Comparison of ENCODE assay signal across 1 cellular context in the genomic region with DNA sequence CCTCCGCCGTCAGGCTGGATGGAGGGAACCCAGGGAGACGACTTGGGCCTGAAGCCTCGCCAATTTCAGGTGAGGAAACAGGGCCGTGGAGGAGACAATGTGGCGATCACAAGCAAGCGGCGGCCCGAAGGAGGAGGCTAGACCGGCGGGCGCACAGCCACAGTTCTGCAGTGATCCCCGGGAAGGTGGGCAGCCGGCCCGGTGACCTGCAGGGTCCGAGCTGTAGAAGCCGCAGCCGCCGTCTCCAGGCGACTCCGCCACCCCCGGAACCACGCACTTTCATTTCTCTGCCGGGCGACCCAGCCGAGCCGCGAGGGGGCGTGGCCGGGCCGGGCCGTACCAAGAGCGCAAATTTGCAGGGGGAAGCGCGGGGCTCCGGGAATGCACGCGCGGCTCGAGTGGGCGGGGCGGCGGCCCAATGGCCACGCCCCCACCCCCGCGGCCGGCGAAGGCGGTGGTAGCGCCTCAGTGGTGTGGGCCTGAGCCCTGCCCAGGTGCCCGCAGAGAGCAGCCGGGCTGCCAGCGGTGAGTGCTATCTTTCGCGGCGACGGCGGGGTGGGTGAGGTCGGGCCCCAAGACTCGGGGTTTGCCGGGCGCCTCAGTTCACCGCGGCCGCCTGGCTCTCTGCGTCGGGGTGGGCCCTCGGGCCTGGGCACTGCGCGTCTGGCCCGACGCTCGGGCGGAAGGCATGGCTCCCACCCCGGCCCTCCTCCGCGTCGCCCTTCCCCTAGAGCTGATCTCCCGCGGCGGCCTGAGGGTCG.
A peak's percentile ranks its signal among the peaks of the same experiment; 100 is the strongest.
TF ChIP-seq lines count a peak whose summit lies in the region.

POR (plus strand) TSS at position 501 of the 761 bp plus-strand sequence. CDS start 38,847 bp downstream, outside the sequence.

TF ChIP-seq in HepG2, 621 proteins besides CTCF, POLR2A, EP300 and RAD21 (continued from another document and continues in another):
- TF ChIP-seq AKNA (CRISPR knock-in tag; IDR thresholded peaks at IDR 0.05; ENCODE audit: borderline replicate concordance) (peak; percentile 20; the same call in 1 of the 2 replicates), NFAT5 (CRISPR knock-in tag; IDR thresholded peaks at IDR 0.05) (peak; percentile 13; the same call in 1 of the 2 replicates), GATA4 (IDR thresholded peaks at IDR 0.05; ENCODE audit: borderline replicate concordance, low read depth) (peak; percentile 76), HNRNPH1 (optimal IDR thresholded peaks at IDR 0.05; ENCODE audit: low read depth, low read length) (no peak), BCL6 (CRISPR knock-in tag; IDR thresholded peaks at IDR 0.05) (0 out of 2 replicates have a peak, but pooled peaks have one; percentile 41), ZBTB38 (CRISPR knock-in tag; IDR thresholded peaks at IDR 0.05) (peak; percentile 81), TBL1XR1 (IDR thresholded peaks at IDR 0.05; ENCODE audit: borderline replicate concordance, low read length, partially characterized antibody) (peak; percentile 87), PITX1 (CRISPR knock-in tag; IDR thresholded peaks at IDR 0.05) (no peak), CHCHD3 (CRISPR knock-in tag; IDR thresholded peaks at IDR 0.05) (no peak; the same call in 1 of the 2 replicates), GPN1 (CRISPR knock-in tag; IDR thresholded peaks at IDR 0.05; ENCODE audit: borderline replicate concordance) (no peak), NR1H2 (CRISPR knock-in tag; IDR thresholded peaks at IDR 0.05; ENCODE audit: borderline replicate concordance, low read depth) (no peak), ZNF547 (CRISPR knock-in tag; IDR thresholded peaks at IDR 0.05) (peak; percentile 89), ZNF318 (CRISPR knock-in tag; IDR thresholded peaks at IDR 0.05) (no peak), ZNF382 (CRISPR knock-in tag; IDR thresholded peaks at IDR 0.05; ENCODE audit: borderline replicate concordance) (no peak), EEA1 (CRISPR knock-in tag; IDR thresholded peaks at IDR 0.05; ENCODE audit: borderline replicate concordance) (0 out of 2 replicates have a peak, but pooled peaks have one; percentile 20), BCL3 (CRISPR knock-in tag; IDR thresholded peaks at IDR 0.05) (peak; percentile 75; the same call in 1 of the 2 replicates), ZNF513 (CRISPR knock-in tag; conservative IDR thresholded peaks at IDR 0.05) (0 out of 2 replicates have a peak, but pooled peaks have one; percentile 45), USF2 (IDR thresholded peaks at IDR 0.05; ENCODE audit: low read depth, low read length) (no peak), USF2 (CRISPR knock-in tag; IDR thresholded peaks at IDR 0.05; ENCODE audit: borderline replicate concordance) (no peak), RNF2 (conservative IDR thresholded peaks at IDR 0.05; ENCODE audit: low read depth) (0 out of 2 replicates have a peak, but pooled peaks have one; percentile 13)
- TF ChIP-seq, protein P1, sequence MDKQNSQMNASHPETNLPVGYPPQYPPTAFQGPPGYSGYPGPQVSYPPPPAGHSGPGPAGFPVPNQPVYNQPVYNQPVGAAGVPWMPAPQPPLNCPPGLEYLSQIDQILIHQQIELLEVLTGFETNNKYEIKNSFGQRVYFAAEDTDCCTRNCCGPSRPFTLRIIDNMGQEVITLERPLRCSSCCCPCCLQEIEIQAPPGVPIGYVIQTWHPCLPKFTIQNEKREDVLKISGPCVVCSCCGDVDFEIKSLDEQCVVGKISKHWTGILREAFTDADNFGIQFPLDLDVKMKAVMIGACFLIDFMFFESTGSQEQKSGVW (CRISPR knock-in tag; IDR thresholded peaks at IDR 0.05; ENCODE audit: borderline replicate concordance): no peak
